ENCODE assay signal across 1 cellular context in genomic region chr5:172188033-172188892, GRCh38.
TF ChIP-seq lines count a peak whose summit lies in the region.

Gene STK10 (minus strand): TSS chr5:172188224. CDS start chr5:172188042, 182 bp downstream.

TF ChIP-seq in WTC11, 78 proteins besides CTCF, POLR2A, EP300 and RAD21 (continued from another document):
- TF ChIP-seq AR (CRISPR knock-in tag; IDR thresholded peaks at IDR 0.05) (no peak), ELF4 (CRISPR knock-in tag; IDR thresholded peaks at IDR 0.05; ENCODE audit: low read depth) (no peak), ZNF138 (CRISPR knock-in tag; conservative IDR thresholded peaks at IDR 0.05) (no peak), EMX1 (CRISPR knock-in tag; IDR thresholded peaks at IDR 0.05) (no peak), ZSCAN18 (CRISPR knock-in tag; IDR thresholded peaks at IDR 0.05) (no peak), IRF1 (CRISPR knock-in tag; IDR thresholded peaks at IDR 0.05) (no peak), ATF6 (CRISPR knock-in tag; IDR thresholded peaks at IDR 0.05) (no peak), E2F5 (CRISPR knock-in tag; IDR thresholded peaks at IDR 0.05) (no peak), ZNF317 (CRISPR knock-in tag; IDR thresholded peaks at IDR 0.05; ENCODE audit: borderline replicate concordance, low read depth) (no peak), NFE2L1 (CRISPR knock-in tag; IDR thresholded peaks at IDR 0.05) (no peak; the same call in 1 of the 2 replicates), MXD4 (CRISPR knock-in tag; IDR thresholded peaks at IDR 0.05; ENCODE audit: borderline replicate concordance) (no peak), TEAD4 (CRISPR knock-in tag; IDR thresholded peaks at IDR 0.05) (no peak), ATF3 (CRISPR knock-in tag; conservative IDR thresholded peaks at IDR 0.05) (no peak), ZMAT4 (CRISPR knock-in tag; IDR thresholded peaks at IDR 0.05) (no peak), OVOL2 (CRISPR knock-in tag; IDR thresholded peaks at IDR 0.05; ENCODE audit: borderline replicate concordance) (no peak), STAT6 (CRISPR knock-in tag; conservative IDR thresholded peaks at IDR 0.05; ENCODE audit: low read depth) (no peak), AFF4 (CRISPR knock-in tag; IDR thresholded peaks at IDR 0.05; ENCODE audit: borderline replicate concordance) (no peak), HMGA2 (CRISPR knock-in tag; IDR thresholded peaks at IDR 0.05) (no peak), ZNF263 (CRISPR knock-in tag; IDR thresholded peaks at IDR 0.05; ENCODE audit: low read depth) (no peak), ARID4B (CRISPR knock-in tag; IDR thresholded peaks at IDR 0.05; ENCODE audit: borderline replicate concordance) (peak; percentile 76; the same call in 1 of the 2 replicates)
